In genomic region chr16:52873997-52874500, GRCh38 we compare ENCODE assay signal across 17 cellular contexts.
A peak's percentile ranks its signal among the peaks of the same experiment; 100 is the strongest.
DNase-seq lines count a peak whose midpoint lies in the region; ATAC-seq and TF ChIP-seq lines count a peak whose summit lies in the region.
"Had no signal": no experiment of that assay in that cellular context is flagged by ENCODE, and none has a peak within 500 bp of the region (broad histone marks: within the 10 kb centered on the region; RNA-seq: fewer than 3 reads in every experiment).

No MANE protein-coding gene starts in this region.

- no peak overlapping the region for H2BK120ac ChIP-seq in mesendoderm (ENCODE audit: low read depth, low read length)

- no peak overlapping the region for H4K5ac ChIP-seq in mesendoderm (ENCODE audit: low read length)

- no peak overlapping the region for H3K23ac ChIP-seq in mesendoderm (ENCODE audit: low read length)

- no peak overlapping the region for H3K4ac ChIP-seq in mesendoderm (ENCODE audit: low read depth, low read length)

- no peak overlapping the region for H3K9ac ChIP-seq in mesendoderm (ENCODE audit: low read length)

- no peak for ATAC-seq in HG02763 (IDR thresholded peaks at IDR 0.05; ENCODE audit: unreplicated experiment)
- ATAC-seq: PC-3 had no signal

- H3K4me1 ChIP-seq in mesendoderm (ENCODE audit: control insufficient read depth, low read depth, low read length), result no peaks in the 10 kb centered on the region

- H3K4me3 ChIP-seq in WERI-Rb-1 (ENCODE audit: low read depth, low read length) (no peak overlapping the region), mesendoderm (ENCODE audit: low read length) (no peak overlapping the region)

- DNase-seq in ELF-1 (ENCODE audit: low read depth, low spot score) (peak; percentile 30), WERI-Rb-1 (no peak), iPS DF 19.7 (ENCODE audit: low read depth, low spot score) (peak; percentile 35), mesendoderm (peak; percentile 4), kidney tubule cell (ENCODE audit: low spot score) (no peak), AG20443 (ENCODE audit: low spot score) (no peak)
- DNase-seq: CD4-positive, alpha-beta T cell; DMS153; GF-D8; KG1; NCI-H1105 treated with DMSO at 0.1 percent for 48 hours; NCI-H1694; NCI-H226; NCI-H524; PC-3 had no signal

- no peak overlapping the region for H2BK5ac ChIP-seq in mesendoderm (ENCODE audit: low read length)

- peak overlapping the region; percentile 41 for H3K27ac ChIP-seq in WERI-Rb-1
- no peak overlapping the region for H3K27ac ChIP-seq in mesendoderm (ENCODE audit: low read depth, low read length)
- H3K27ac ChIP-seq: RWPE1 had no signal

- no peak overlapping the region for H3K4me2 ChIP-seq in mesendoderm (ENCODE audit: low read length)

- no CpG with 5 or more reads among the region's 3 CpGs for WGBS in mesendoderm (ENCODE audit: extremely low coverage, insufficient coverage, low lambda C conversion rate)

- H3K18ac ChIP-seq in mesendoderm (ENCODE audit: low read length), result no peak overlapping the region

- no peak overlapping the region for H2AK5ac ChIP-seq in mesendoderm (ENCODE audit: low read length)

- H3K27me3 ChIP-seq in WERI-Rb-1 (ENCODE audit: insufficient read depth, low read depth, severe bottlenecking) (no peaks in the 10 kb centered on the region), mesendoderm (ENCODE audit: insufficient read depth, low read length, poor library complexity) (no peaks in the 10 kb centered on the region)

- TF ChIP-seq CTCF in WERI-Rb-1 (IDR thresholded peaks at IDR 0.05; ENCODE audit: low read depth, low read length), result no peak

- H3K56ac ChIP-seq in mesendoderm (ENCODE audit: low read length), result no peak overlapping the region

- no peak overlapping the region for H4K8ac ChIP-seq in mesendoderm (ENCODE audit: low read depth, low read length)

- H3K9me3 ChIP-seq in WERI-Rb-1 (ENCODE audit: severe bottlenecking), result no peaks in the 10 kb centered on the region

- H3K79me2 ChIP-seq in mesendoderm (ENCODE audit: control insufficient read depth, insufficient read depth, low read length), result no peaks in the 10 kb centered on the region

- no peaks in the 10 kb centered on the region for H3K79me1 ChIP-seq in mesendoderm (ENCODE audit: low read length)

- H3K36me3 ChIP-seq in WERI-Rb-1, result no peaks in the 10 kb centered on the region
- no peaks in the 10 kb centered on the region for H3K36me3 ChIP-seq in mesendoderm (ENCODE audit: control insufficient read depth, insufficient read depth, low read length)

- no peak overlapping the region for H2BK15ac ChIP-seq in mesendoderm (replicated peaks; ENCODE audit: low read depth)

Comparison
In these comparisons a context has a peak if more than half of its experiments do, and no peak if none do; other contexts are left out.
1. DNase-seq: peak in ELF-1 (single experiment), iPS DF 19.7 (single experiment) and mesendoderm (single experiment); none in WERI-Rb-1 (single experiment), kidney tubule cell (single experiment) and AG20443 (single experiment).